In genomic region chr12:79547044-79547734, GRCh38 we compare ENCODE assay signal across 1 cellular context.
TF ChIP-seq lines count a peak whose summit lies in the region.

No MANE protein-coding gene starts in this region.

TF ChIP-seq in HepG2, 621 proteins besides CTCF, POLR2A, EP300 and RAD21 (continued from another document and continues in another):
- TF ChIP-seq CCAR2 (optimal IDR thresholded peaks at IDR 0.05; ENCODE audit: low read depth, low read length) (no peak), CBX5 (CRISPR knock-in tag; IDR thresholded peaks at IDR 0.05; ENCODE audit: borderline replicate concordance) (no peak), NCOA2 (CRISPR knock-in tag; IDR thresholded peaks at IDR 0.05) (peak; percentile 69), HNRNPLL (IDR thresholded peaks at IDR 0.05; ENCODE audit: low read depth, low read length, poor library complexity, severe bottlenecking) (no peak), GATA4 (IDR thresholded peaks at IDR 0.05; ENCODE audit: borderline replicate concordance, low read depth) (peak; percentile 42; the same call in 1 of the 2 replicates), NFE2 (CRISPR knock-in tag; IDR thresholded peaks at IDR 0.05) (no peak), CREB1 (IDR thresholded peaks at IDR 0.05) (no peak), CREB1 (CRISPR knock-in tag; IDR thresholded peaks at IDR 0.05) (0 out of 2 replicates have a peak, but pooled peaks have one; percentile 25), HMG20A (CRISPR knock-in tag; IDR thresholded peaks at IDR 0.05; ENCODE audit: borderline replicate concordance) (no peak), MTF2 (CRISPR knock-in tag; IDR thresholded peaks at IDR 0.05; ENCODE audit: borderline replicate concordance) (no peak), HMGA1 (CRISPR knock-in tag; conservative IDR thresholded peaks at IDR 0.05) (no peak), MXD4 (CRISPR knock-in tag; IDR thresholded peaks at IDR 0.05) (no peak), ZNF33A (CRISPR knock-in tag; IDR thresholded peaks at IDR 0.05; ENCODE audit: borderline replicate concordance) (no peak), MATR3 (CRISPR knock-in tag; IDR thresholded peaks at IDR 0.05) (no peak), STAT5B (CRISPR knock-in tag; IDR thresholded peaks at IDR 0.05) (no peak), ZNF614 (CRISPR knock-in tag; IDR thresholded peaks at IDR 0.05; ENCODE audit: borderline replicate concordance) (no peak), ZNF121 (CRISPR knock-in tag; IDR thresholded peaks at IDR 0.05) (0 out of 2 replicates have a peak, but pooled peaks have one; percentile 14), ZSCAN21 (CRISPR knock-in tag; IDR thresholded peaks at IDR 0.05; ENCODE audit: borderline replicate concordance) (no peak), ARID2 (CRISPR knock-in tag; IDR thresholded peaks at IDR 0.05; ENCODE audit: borderline replicate concordance) (no peak), ZNF549 (CRISPR knock-in tag; IDR thresholded peaks at IDR 0.05) (no peak), SIN3B (IDR thresholded peaks at IDR 0.05; ENCODE audit: low read length) (no peak), TARDBP (CRISPR knock-in tag; IDR thresholded peaks at IDR 0.05) (no peak), JUNB (CRISPR knock-in tag; IDR thresholded peaks at IDR 0.05; ENCODE audit: borderline replicate concordance) (peak; percentile 76), FOXP4 (CRISPR knock-in tag; IDR thresholded peaks at IDR 0.05) (peak; percentile 51; the same call in 1 of the 2 replicates), ZNF30 (CRISPR knock-in tag; IDR thresholded peaks at IDR 0.05) (no peak), TGIF2 (CRISPR knock-in tag; IDR thresholded peaks at IDR 0.05) (no peak), KDM3A (CRISPR knock-in tag; IDR thresholded peaks at IDR 0.05; ENCODE audit: low read depth) (no peak), ZSCAN5A (CRISPR knock-in tag; IDR thresholded peaks at IDR 0.05; ENCODE audit: borderline replicate concordance) (no peak), DNMT1 (CRISPR knock-in tag; IDR thresholded peaks at IDR 0.05) (no peak), SKIL (CRISPR knock-in tag; IDR thresholded peaks at IDR 0.05; ENCODE audit: borderline replicate concordance) (no peak), RXRA (CRISPR knock-in tag; IDR thresholded peaks at IDR 0.05) (no peak), ZNF543 (CRISPR knock-in tag; IDR thresholded peaks at IDR 0.05) (no peak; the same call in 1 of the 2 replicates), RFX1 (IDR thresholded peaks at IDR 0.05) (no peak), KLF15 (CRISPR knock-in tag; IDR thresholded peaks at IDR 0.05; ENCODE audit: borderline replicate concordance) (no peak)
- TF ChIP-seq, protein P1, sequence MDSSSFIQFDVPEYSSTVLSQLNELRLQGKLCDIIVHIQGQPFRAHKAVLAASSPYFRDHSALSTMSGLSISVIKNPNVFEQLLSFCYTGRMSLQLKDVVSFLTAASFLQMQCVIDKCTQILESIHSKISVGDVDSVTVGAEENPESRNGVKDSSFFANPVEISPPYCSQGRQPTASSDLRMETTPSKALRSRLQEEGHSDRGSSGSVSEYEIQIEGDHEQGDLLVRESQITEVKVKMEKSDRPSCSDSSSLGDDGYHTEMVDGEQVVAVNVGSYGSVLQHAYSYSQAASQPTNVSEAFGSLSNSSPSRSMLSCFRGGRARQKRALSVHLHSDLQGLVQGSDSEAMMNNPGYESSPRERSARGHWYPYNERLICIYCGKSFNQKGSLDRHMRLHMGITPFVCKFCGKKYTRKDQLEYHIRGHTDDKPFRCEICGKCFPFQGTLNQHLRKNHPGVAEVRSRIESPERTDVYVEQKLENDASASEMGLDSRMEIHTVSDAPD (CRISPR knock-in tag; IDR thresholded peaks at IDR 0.05): no peak
- TF ChIP-seq, protein P2, sequence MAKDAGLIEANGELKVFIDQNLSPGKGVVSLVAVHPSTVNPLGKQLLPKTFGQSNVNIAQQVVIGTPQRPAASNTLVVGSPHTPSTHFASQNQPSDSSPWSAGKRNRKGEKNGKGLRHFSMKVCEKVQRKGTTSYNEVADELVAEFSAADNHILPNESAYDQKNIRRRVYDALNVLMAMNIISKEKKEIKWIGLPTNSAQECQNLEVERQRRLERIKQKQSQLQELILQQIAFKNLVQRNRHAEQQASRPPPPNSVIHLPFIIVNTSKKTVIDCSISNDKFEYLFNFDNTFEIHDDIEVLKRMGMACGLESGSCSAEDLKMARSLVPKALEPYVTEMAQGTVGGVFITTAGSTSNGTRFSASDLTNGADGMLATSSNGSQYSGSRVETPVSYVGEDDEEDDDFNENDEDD (CRISPR knock-in tag; IDR thresholded peaks at IDR 0.05; ENCODE audit: borderline replicate concordance): no peak
- TF ChIP-seq, protein P3, sequence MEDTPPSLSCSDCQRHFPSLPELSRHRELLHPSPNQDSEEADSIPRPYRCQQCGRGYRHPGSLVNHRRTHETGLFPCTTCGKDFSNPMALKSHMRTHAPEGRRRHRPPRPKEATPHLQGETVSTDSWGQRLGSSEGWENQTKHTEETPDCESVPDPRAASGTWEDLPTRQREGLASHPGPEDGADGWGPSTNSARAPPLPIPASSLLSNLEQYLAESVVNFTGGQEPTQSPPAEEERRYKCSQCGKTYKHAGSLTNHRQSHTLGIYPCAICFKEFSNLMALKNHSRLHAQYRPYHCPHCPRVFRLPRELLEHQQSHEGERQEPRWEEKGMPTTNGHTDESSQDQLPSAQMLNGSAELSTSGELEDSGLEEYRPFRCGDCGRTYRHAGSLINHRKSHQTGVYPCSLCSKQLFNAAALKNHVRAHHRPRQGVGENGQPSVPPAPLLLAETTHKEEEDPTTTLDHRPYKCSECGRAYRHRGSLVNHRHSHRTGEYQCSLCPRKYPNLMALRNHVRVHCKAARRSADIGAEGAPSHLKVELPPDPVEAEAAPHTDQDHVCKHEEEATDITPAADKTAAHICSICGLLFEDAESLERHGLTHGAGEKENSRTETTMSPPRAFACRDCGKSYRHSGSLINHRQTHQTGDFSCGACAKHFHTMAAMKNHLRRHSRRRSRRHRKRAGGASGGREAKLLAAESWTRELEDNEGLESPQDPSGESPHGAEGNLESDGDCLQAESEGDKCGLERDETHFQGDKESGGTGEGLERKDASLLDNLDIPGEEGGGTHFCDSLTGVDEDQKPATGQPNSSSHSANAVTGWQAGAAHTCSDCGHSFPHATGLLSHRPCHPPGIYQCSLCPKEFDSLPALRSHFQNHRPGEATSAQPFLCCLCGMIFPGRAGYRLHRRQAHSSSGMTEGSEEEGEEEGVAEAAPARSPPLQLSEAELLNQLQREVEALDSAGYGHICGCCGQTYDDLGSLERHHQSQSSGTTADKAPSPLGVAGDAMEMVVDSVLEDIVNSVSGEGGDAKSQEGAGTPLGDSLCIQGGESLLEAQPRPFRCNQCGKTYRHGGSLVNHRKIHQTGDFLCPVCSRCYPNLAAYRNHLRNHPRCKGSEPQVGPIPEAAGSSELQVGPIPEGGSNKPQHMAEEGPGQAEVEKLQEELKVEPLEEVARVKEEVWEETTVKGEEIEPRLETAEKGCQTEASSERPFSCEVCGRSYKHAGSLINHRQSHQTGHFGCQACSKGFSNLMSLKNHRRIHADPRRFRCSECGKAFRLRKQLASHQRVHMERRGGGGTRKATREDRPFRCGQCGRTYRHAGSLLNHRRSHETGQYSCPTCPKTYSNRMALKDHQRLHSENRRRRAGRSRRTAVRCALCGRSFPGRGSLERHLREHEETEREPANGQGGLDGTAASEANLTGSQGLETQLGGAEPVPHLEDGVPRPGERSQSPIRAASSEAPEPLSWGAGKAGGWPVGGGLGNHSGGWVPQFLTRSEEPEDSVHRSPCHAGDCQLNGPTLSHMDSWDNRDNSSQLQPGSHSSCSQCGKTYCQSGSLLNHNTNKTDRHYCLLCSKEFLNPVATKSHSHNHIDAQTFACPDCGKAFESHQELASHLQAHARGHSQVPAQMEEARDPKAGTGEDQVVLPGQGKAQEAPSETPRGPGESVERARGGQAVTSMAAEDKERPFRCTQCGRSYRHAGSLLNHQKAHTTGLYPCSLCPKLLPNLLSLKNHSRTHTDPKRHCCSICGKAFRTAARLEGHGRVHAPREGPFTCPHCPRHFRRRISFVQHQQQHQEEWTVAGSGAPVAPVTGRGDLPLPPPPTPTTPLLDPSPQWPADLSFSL (CRISPR knock-in tag; IDR thresholded peaks at IDR 0.05): no peak
- TF ChIP-seq, protein P4, sequence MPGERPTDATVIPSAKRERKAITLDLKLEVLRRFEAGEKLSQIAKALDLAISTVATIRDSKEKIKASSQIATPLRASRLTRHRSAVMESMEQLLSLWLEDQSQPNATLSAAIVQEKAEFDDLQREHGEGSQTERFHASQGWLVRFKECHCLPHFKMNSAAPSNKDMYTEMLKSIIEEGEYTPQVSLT (CRISPR knock-in tag; IDR thresholded peaks at IDR 0.05; ENCODE audit: borderline replicate concordance, low read depth): no peak
- TF ChIP-seq, protein P5, sequence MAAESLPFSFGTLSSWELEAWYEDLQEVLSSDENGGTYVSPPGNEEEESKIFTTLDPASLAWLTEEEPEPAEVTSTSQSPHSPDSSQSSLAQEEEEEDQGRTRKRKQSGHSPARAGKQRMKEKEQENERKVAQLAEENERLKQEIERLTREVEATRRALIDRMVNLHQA (CRISPR knock-in tag; IDR thresholded peaks at IDR 0.05): no peak
- TF ChIP-seq, protein P6, sequence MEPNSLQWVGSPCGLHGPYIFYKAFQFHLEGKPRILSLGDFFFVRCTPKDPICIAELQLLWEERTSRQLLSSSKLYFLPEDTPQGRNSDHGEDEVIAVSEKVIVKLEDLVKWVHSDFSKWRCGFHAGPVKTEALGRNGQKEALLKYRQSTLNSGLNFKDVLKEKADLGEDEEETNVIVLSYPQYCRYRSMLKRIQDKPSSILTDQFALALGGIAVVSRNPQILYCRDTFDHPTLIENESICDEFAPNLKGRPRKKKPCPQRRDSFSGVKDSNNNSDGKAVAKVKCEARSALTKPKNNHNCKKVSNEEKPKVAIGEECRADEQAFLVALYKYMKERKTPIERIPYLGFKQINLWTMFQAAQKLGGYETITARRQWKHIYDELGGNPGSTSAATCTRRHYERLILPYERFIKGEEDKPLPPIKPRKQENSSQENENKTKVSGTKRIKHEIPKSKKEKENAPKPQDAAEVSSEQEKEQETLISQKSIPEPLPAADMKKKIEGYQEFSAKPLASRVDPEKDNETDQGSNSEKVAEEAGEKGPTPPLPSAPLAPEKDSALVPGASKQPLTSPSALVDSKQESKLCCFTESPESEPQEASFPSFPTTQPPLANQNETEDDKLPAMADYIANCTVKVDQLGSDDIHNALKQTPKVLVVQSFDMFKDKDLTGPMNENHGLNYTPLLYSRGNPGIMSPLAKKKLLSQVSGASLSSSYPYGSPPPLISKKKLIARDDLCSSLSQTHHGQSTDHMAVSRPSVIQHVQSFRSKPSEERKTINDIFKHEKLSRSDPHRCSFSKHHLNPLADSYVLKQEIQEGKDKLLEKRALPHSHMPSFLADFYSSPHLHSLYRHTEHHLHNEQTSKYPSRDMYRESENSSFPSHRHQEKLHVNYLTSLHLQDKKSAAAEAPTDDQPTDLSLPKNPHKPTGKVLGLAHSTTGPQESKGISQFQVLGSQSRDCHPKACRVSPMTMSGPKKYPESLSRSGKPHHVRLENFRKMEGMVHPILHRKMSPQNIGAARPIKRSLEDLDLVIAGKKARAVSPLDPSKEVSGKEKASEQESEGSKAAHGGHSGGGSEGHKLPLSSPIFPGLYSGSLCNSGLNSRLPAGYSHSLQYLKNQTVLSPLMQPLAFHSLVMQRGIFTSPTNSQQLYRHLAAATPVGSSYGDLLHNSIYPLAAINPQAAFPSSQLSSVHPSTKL (CRISPR knock-in tag; IDR thresholded peaks at IDR 0.05): peak; percentile 54; the same call in 1 of the 2 replicates
- TF ChIP-seq, protein P7, sequence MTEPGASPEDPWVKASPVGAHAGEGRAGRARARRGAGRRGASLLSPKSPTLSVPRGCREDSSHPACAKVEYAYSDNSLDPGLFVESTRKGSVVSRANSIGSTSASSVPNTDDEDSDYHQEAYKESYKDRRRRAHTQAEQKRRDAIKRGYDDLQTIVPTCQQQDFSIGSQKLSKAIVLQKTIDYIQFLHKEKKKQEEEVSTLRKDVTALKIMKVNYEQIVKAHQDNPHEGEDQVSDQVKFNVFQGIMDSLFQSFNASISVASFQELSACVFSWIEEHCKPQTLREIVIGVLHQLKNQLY (CRISPR knock-in tag; IDR thresholded peaks at IDR 0.05): no peak
- TF ChIP-seq, protein P8, sequence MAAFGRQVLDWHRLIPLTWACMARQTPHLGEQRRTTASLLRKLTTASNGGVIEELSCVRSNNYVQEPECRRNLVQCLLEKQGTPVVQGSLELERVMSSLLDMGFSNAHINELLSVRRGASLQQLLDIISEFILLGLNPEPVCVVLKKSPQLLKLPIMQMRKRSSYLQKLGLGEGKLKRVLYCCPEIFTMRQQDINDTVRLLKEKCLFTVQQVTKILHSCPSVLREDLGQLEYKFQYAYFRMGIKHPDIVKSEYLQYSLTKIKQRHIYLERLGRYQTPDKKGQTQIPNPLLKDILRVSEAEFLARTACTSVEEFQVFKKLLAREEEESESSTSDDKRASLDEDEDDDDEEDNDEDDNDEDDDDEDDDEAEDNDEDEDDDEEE (CRISPR knock-in tag; IDR thresholded peaks at IDR 0.05): no peak
